1 cellular context compared by ENCODE assay signal in the genomic region with DNA sequence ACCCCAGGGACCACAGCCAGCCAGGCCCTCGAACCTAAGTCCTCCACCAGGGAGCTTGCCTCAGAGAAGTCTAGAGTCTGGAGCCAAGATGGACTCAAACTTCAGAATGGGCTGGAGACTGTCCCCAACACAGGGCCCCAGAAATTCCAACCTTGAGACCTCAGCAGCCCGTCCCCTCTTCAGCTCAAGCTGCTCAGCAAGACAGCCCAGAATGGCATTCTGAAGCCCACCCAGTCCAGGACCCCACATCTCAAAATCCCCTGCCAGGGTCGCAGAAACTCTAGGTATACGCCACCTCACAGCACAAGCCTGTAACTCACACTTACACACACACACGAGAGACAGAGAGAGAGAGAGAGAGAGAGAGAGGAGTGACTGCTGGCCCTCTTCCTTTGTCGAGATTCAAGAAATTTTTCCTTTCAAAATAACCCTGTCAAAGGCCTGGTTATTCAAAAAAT.
TF ChIP-seq lines count a peak whose summit lies in the region.

No MANE protein-coding gene starts in this region.

TF ChIP-seq in SK-N-SH treated with all-trans-retinoic acid at 6 μM for 48 hours, 23 proteins besides CTCF, POLR2A, EP300 and RAD21 (continued from another document):
- TF ChIP-seq, protein P1, sequence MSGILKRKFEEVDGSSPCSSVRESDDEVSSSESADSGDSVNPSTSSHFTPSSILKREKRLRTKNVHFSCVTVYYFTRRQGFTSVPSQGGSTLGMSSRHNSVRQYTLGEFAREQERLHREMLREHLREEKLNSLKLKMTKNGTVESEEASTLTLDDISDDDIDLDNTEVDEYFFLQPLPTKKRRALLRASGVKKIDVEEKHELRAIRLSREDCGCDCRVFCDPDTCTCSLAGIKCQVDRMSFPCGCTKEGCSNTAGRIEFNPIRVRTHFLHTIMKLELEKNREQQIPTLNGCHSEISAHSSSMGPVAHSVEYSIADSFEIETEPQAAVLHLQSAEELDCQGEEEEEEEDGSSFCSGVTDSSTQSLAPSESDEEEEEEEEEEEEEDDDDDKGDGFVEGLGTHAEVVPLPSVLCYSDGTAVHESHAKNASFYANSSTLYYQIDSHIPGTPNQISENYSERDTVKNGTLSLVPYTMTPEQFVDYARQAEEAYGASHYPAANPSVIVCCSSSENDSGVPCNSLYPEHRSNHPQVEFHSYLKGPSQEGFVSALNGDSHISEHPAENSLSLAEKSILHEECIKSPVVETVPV (CRISPR knock-in tag; IDR thresholded peaks at IDR 0.05) = no peak
- TF ChIP-seq ZNF70 (CRISPR knock-in tag; IDR thresholded peaks at IDR 0.05) (no peak), ARNTL (CRISPR knock-in tag; IDR thresholded peaks at IDR 0.05; ENCODE audit: borderline replicate concordance, low read depth) (no peak)
